9 cellular contexts compared by ENCODE assay signal in genomic region chr9:116689117-116689516, GRCh38. TPM values are rescaled to one million over a fixed set of nuclear protein-coding genes. Genes with fewer than 3 reads are reported as not detected.
DNase-seq lines count a peak whose midpoint lies in the region; ATAC-seq and TF ChIP-seq lines count a peak whose summit lies in the region.
"Had no signal": no experiment of that assay in that cellular context is flagged by ENCODE, and none has a peak within 500 bp of the region (broad histone marks: within the 10 kb centered on the region; RNA-seq: fewer than 3 reads in every experiment).

No MANE protein-coding gene starts in this region.

- TF ChIP-seq CTCF in GM06990 (IDR thresholded peaks at IDR 0.05; ENCODE audit: insufficient read depth, low read length, poor library complexity, severe bottlenecking), result no peak

- DNase-seq in GM06990 (ENCODE audit: extremely low read depth, insufficient read length) (no peak), trophoblast cell (no peak), mucosa of gallbladder (ENCODE audit: low spot score) (no peak)
- no peak for DNase-seq in activated CD8-positive, alpha-beta T cell treated with anti-CD3 and anti-CD28 coated beads, Interleukin-2, amount 10 ng/mL, durations not matched to agents 7 days and 5 days
- no peak for DNase-seq in naive thymus-derived CD8-positive, alpha-beta T cell
- DNase-seq in stimulated activated CD4-positive, alpha-beta T cell treated with anti-CD3 and anti-CD28 coated beads, Interleukin-4, amount 100 ng/mL, for 24 hours, result no peak
- DNase-seq: activated CD4-positive, alpha-beta T cell treated with anti-CD3 and anti-CD28 coated beads for 4 hours had no signal

- H3K4me1 Mint-ChIP-seq in activated CD8-positive, alpha-beta T cell treated with anti-CD3 and anti-CD28 coated beads, Interleukin-2, amount 10 ng/mL, durations not matched to agents 7 days and 5 days (ENCODE audit: low read depth), result peaks cover 44% of the 10 kb centered on the region
- H3K4me1 Mint-ChIP-seq in naive thymus-derived CD8-positive, alpha-beta T cell, result peaks cover 33 to 82% (median 80%) of the 10 kb centered on the region in 4 donors

- no peak overlapping the region for H2BK12ac ChIP-seq in trophoblast cell (ENCODE audit: low read length)

- no peak overlapping the region for H3K18ac ChIP-seq in trophoblast cell (ENCODE audit: low read length)

- H3K9me3 ChIP-seq in BLaER1 treated with 17β-estradiol and CSF1 and Interleukin-3, amounts not matched to agents 10 nM and 100 nM (replicated peaks in 1 of 11), result peaks cover under 1 to 6% (median 4%) of the 10 kb centered on the region in 11 experiments; a peak in 16 of 22 replicates
- no peaks in the 10 kb centered on the region for H3K9me3 ChIP-seq in trophoblast cell (ENCODE audit: insufficient read depth, low read depth, low read length)
- H3K9me3 ChIP-seq: left lung had no signal

- no peaks in the 10 kb centered on the region for H3K27me3 Mint-ChIP-seq in activated CD8-positive, alpha-beta T cell treated with anti-CD3 and anti-CD28 coated beads, Interleukin-2, amount 10 ng/mL, durations not matched to agents 7 days and 5 days (ENCODE audit: low read depth)
- no peaks in the 10 kb centered on the region for H3K27me3 Mint-ChIP-seq in naive thymus-derived CD8-positive, alpha-beta T cell

- no peak overlapping the region; a peak in 1 of 20 replicates for H3K4me3 ChIP-seq in BLaER1 treated with 17β-estradiol and CSF1 and Interleukin-3, amounts not matched to agents 10 nM and 100 nM
- H3K4me3 ChIP-seq in GM06990 (replicated peaks; ENCODE audit: low read depth, low read length) (peak overlapping the region; percentile 89; the same call in 1 of the 2 replicates), trophoblast cell (ENCODE audit: low read depth, low read length) (no peak overlapping the region)

- POLR2A ChIA-PET in activated CD8-positive, alpha-beta T cell treated with anti-CD3 and anti-CD28 coated beads, Interleukin-2, amount 10 ng/mL, durations not matched to agents 7 days and 5 days (lab: Charles Lee), result no interaction called here
- POLR2A ChIA-PET in naive thymus-derived CD8-positive, alpha-beta T cell (lab: Charles Lee), result no interaction called here

- H2AK5ac ChIP-seq in trophoblast cell (ENCODE audit: low read length), result no peak overlapping the region

- H2BK5ac ChIP-seq in trophoblast cell (ENCODE audit: low read depth, low read length, poor library complexity), result no peak overlapping the region

- peak overlapping the region; percentile 75 to 99 (median 91) for H3K4me2 ChIP-seq in BLaER1 treated with 17β-estradiol and CSF1 and Interleukin-3, amounts not matched to agents 10 nM and 100 nM
- no peak overlapping the region for H3K4me2 ChIP-seq in trophoblast cell (ENCODE audit: low read length)

- no peak overlapping the region for H4K12ac ChIP-seq in trophoblast cell (ENCODE audit: low read depth, low read length)

- peaks cover 11% of the 10 kb centered on the region for H3K36me3 Mint-ChIP-seq in activated CD8-positive, alpha-beta T cell treated with anti-CD3 and anti-CD28 coated beads, Interleukin-2, amount 10 ng/mL, durations not matched to agents 7 days and 5 days (ENCODE audit: low read depth)
- peaks cover 0 to 5% (median 2%) of the 10 kb centered on the region in 3 donors for H3K36me3 Mint-ChIP-seq in naive thymus-derived CD8-positive, alpha-beta T cell

- peaks cover 6% of the 10 kb centered on the region for H3K79me2 ChIP-seq in trophoblast cell (ENCODE audit: control insufficient read depth, insufficient read depth, low read length, poor library complexity)

- H3K36me3 ChIP-seq in BLaER1 treated with 17β-estradiol and CSF1 and Interleukin-3, amounts not matched to agents 10 nM and 100 nM, result peaks cover 0 to 26% (median 8%) of the 10 kb centered on the region in 11 experiments; a peak in 10 of 22 replicates
- H3K36me3 ChIP-seq in GM06990 (ENCODE audit: control insufficient read depth, insufficient read depth, low read length), result no peaks in the 10 kb centered on the region
- no peaks in the 10 kb centered on the region for H3K36me3 ChIP-seq in trophoblast cell (ENCODE audit: control insufficient read depth in 1 of 2, insufficient read depth in 2 of 2, low read length in 2 of 2)
- H3K36me3 ChIP-seq: left lung had no signal

- H3K4me3 Mint-ChIP-seq in activated CD8-positive, alpha-beta T cell treated with anti-CD3 and anti-CD28 coated beads, Interleukin-2, amount 10 ng/mL, durations not matched to agents 7 days and 5 days, result peak overlapping the region; percentile 4
- peak overlapping the region in 9 of 10 donors; percentile 12 to 98 (median 89) for H3K4me3 Mint-ChIP-seq in naive thymus-derived CD8-positive, alpha-beta T cell

- H3K4me1 ChIP-seq in BLaER1 treated with 17β-estradiol and CSF1 and Interleukin-3, amounts not matched to agents 10 nM and 100 nM, result peaks cover 25 to 73% (median 37%) of the 10 kb centered on the region in 10 experiments
- peaks cover 9 to 13% of the 10 kb centered on the region in 2 experiments for H3K4me1 ChIP-seq in trophoblast cell (ENCODE audit: control insufficient read depth in 1 of 2, insufficient read depth in 2 of 2, low read length in 2 of 2)

- H4K20me1 ChIP-seq in BLaER1 treated with 17β-estradiol and CSF1 and Interleukin-3, amounts not matched to agents 10 nM and 100 nM, result peaks cover 15 to 62% (median 45%) of the 10 kb centered on the region in 11 experiments; a peak in 18 of 22 replicates

- no peak overlapping the region for H3K4ac ChIP-seq in trophoblast cell (ENCODE audit: low read depth, low read length)

- H3K27ac Mint-ChIP-seq in activated CD8-positive, alpha-beta T cell treated with anti-CD3 and anti-CD28 coated beads, Interleukin-2, amount 10 ng/mL, durations not matched to agents 7 days and 5 days, result no peak overlapping the region
- peak overlapping the region in 6 of 10 donors; percentile 6 to 72 (median 49) for H3K27ac Mint-ChIP-seq in naive thymus-derived CD8-positive, alpha-beta T cell

- H3K27me3 ChIP-seq in BLaER1 treated with 17β-estradiol and CSF1 and Interleukin-3, amounts not matched to agents 10 nM and 100 nM, result no peaks in the 10 kb centered on the region
- no peaks in the 10 kb centered on the region for H3K27me3 ChIP-seq in GM06990 (replicated peaks; ENCODE audit: control insufficient read depth, insufficient read depth, low read length)
- no peaks in the 10 kb centered on the region for H3K27me3 ChIP-seq in trophoblast cell (ENCODE audit: insufficient read depth, low read length)

- no peak overlapping the region for H3K14ac ChIP-seq in trophoblast cell (ENCODE audit: low read length)

- H2BK120ac ChIP-seq in trophoblast cell (ENCODE audit: insufficient read depth, low read length, poor library complexity), result no peak overlapping the region

- no peak for ATAC-seq in activated CD8-positive, alpha-beta T cell treated with anti-CD3 and anti-CD28 coated beads, Interleukin-2, amount 10 ng/mL, durations not matched to agents 7 days and 5 days
- ATAC-seq in naive thymus-derived CD8-positive, alpha-beta T cell, result no peak
- ATAC-seq: left lung had no signal

- no peak overlapping the region for H4K91ac ChIP-seq in trophoblast cell (ENCODE audit: low read depth, low read length)

- peaks cover 2% of the 10 kb centered on the region for H3K79me1 ChIP-seq in trophoblast cell (ENCODE audit: low read length)

- H3K9ac ChIP-seq in BLaER1 treated with 17β-estradiol and CSF1 and Interleukin-3, amounts not matched to agents 10 nM and 100 nM, result peak overlapping the region in 1 of 11 experiments; percentile 21; a peak in 1 of 22 replicates
- no peak overlapping the region for H3K9ac ChIP-seq in trophoblast cell (ENCODE audit: low read length)

- peaks cover 6% of the 10 kb centered on the region for H3K9me3 Mint-ChIP-seq in activated CD8-positive, alpha-beta T cell treated with anti-CD3 and anti-CD28 coated beads, Interleukin-2, amount 10 ng/mL, durations not matched to agents 7 days and 5 days (ENCODE audit: insufficient read depth)
- H3K9me3 Mint-ChIP-seq in naive thymus-derived CD8-positive, alpha-beta T cell, result peaks cover 0 to 3% (median 0%) of the 10 kb centered on the region in 9 donors

- no peak overlapping the region for H2AFZ ChIP-seq in trophoblast cell (ENCODE audit: insufficient read depth, low read length, poor library complexity)

- CTCF ChIA-PET in activated CD8-positive, alpha-beta T cell treated with anti-CD3 and anti-CD28 coated beads, Interleukin-2, amount 10 ng/mL, durations not matched to agents 7 days and 5 days (lab: Charles Lee), result no interaction called here

- H3K23ac ChIP-seq in trophoblast cell (ENCODE audit: low read length), result no peak overlapping the region

- H4K8ac ChIP-seq in trophoblast cell (ENCODE audit: low read depth, low read length), result no peak overlapping the region

- H3K27ac ChIP-seq in BLaER1 treated with 17β-estradiol and CSF1 and Interleukin-3, amounts not matched to agents 10 nM and 100 nM, result no peak overlapping the region
- no peak overlapping the region for H3K27ac ChIP-seq in trophoblast cell (ENCODE audit: low read depth, low read length)
- H3K27ac ChIP-seq: left lung had no signal

RNA-seq across cellular contexts. Expression of gene TRIM32, which starts 2.0 kb away (rescaled TPM):
- total RNA-seq in activated CD8-positive, alpha-beta T cell treated with anti-CD3 and anti-CD28 coated beads, Interleukin-2, amount 10 ng/mL, durations not matched to agents 7 days and 5 days, result 10 to 100 TPM; 17.5 to 18.2 TPM
- total RNA-seq in naive thymus-derived CD8-positive, alpha-beta T cell, result 10 to 100 TPM; 14.1 to 15.9 TPM
- polyA plus RNA-seq in naive thymus-derived CD8-positive, alpha-beta T cell, result 10 to 100 TPM in 2 of 3 donors, 1 to 10 TPM in 1; 8.4 to 16.1 (median 11.4) TPM
- 8.7 and 9.4 TPM in 2 replicates for polyA plus RNA-seq in trophoblast cell (2013)
- 28.7 TPM for total RNA-seq in mucosa of gallbladder
